Comparison of ENCODE assay signal across 26 cellular contexts in the genomic region with DNA sequence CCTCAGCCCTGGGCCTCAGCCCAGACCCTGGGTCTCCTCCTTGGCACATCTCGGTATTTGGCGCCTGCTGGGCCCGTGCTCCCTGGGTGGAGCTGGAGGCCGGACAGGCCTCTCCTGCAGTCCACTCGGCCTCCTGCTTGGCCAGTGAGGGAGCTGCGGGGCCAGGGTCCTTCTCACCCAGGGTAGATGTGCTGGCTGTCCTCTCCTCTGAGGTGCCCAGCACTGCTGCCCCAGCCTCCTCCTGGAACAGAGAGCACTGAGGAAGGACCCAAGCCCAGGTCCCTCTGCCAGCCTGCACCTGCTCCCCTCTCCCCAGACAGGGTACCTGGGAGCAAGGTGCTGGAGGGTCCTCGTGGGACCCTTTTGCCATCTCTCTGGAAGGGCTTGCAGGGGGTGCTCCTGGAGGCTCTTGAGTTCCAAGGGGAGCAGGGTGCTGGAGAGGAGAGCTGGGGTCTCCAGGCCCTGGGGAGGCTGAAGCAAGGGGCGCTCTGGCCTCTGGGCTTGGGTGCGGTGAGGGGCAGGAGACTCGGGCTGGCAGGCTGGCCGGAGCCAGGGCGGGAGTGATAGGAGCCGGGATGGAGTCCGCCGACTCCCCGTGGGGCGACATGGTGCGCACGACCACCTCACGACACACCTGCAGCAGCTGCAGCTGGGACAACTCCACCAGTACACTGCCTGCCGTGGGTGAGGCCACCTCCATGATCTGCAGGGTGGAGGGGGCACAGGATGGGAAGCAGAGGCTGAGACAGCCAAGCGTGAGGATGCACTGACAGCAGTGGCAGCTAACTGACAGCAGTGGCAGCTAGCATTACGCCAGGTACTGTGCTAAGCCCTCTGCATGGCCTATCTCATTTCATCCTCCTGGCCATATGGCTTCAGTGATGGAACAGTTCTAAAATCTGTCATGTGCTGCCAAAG. TPM values are rescaled to one million over a fixed set of nuclear protein-coding genes. Genes with fewer than 3 reads are reported as not detected.
DNase-seq lines count a peak whose midpoint lies in the region; ATAC-seq, FAIRE-seq and TF ChIP-seq lines count a peak whose summit lies in the region.
"Had no signal": no experiment of that assay in that cellular context is flagged by ENCODE, and none has a peak within 500 bp of the region (broad histone marks: within the 10 kb centered on the region; RNA-seq: fewer than 3 reads in every experiment).

No MANE protein-coding gene starts in this region.

- H3K9me3 ChIP-seq in WERI-Rb-1 (ENCODE audit: severe bottlenecking) (peaks cover 13% of the 10 kb centered on the region), kidney (ENCODE audit: control insufficient read depth in 1 of 2, low read length in 2 of 2) (no peaks in the 10 kb centered on the region), upper lobe of right lung (no peaks in the 10 kb centered on the region)

- H3K4me3 ChIP-seq in WERI-Rb-1 (ENCODE audit: low read depth, low read length) (no peak overlapping the region), kidney (ENCODE audit: low read length in 2 of 2) (no peak overlapping the region), upper lobe of right lung (no peak overlapping the region)

- no peaks in the 10 kb centered on the region for H3K9me3 Mint-ChIP-seq in activated CD4-positive, alpha-beta T cell treated with anti-CD3 and anti-CD28 coated beads, Interleukin-2, amount 10 ng/mL, durations not matched to agents 24 days and 14 days
- H3K9me3 Mint-ChIP-seq in activated CD4-positive, alpha-beta T cell treated with anti-CD3 and anti-CD28 coated beads, Interleukin-2, amount 10 ng/mL, durations not matched to agents 7 days and 5 days: no peaks in the 10 kb centered on the region
- H3K9me3 Mint-ChIP-seq: CD4-positive, CD25-positive, alpha-beta regulatory T cell; dendritic cell treated with granulocyte-macrophage colony-stimulating factor and Interleukin-4, amounts not matched to agents 40 ng/mL and 50 ng/mL, for 4 days; IgD-negative memory B cell; naive thymus-derived CD4-positive, alpha-beta T cell had no signal

- H3K27me3 ChIP-seq in WERI-Rb-1 (ENCODE audit: insufficient read depth, low read depth, severe bottlenecking) (no peaks in the 10 kb centered on the region), upper lobe of right lung (no peaks in the 10 kb centered on the region)

- no peak for ATAC-seq in upper lobe of right lung
- ATAC-seq in GM21381 (IDR thresholded peaks at IDR 0.05; ENCODE audit: unreplicated experiment): no peak
- ATAC-seq in HG03108 (IDR thresholded peaks at IDR 0.05; ENCODE audit: unreplicated experiment): no peak
- ATAC-seq: naive thymus-derived CD4-positive, alpha-beta T cell had no signal

- peak overlapping the region; percentile 30 for H3K27ac ChIP-seq in WERI-Rb-1
- H3K27ac ChIP-seq in kidney (ENCODE audit: low read depth in 2 of 2, low read length in 2 of 2): no peak overlapping the region
- no peak overlapping the region for H3K27ac ChIP-seq in upper lobe of right lung

- H3K36me3 Mint-ChIP-seq in activated CD4-positive, alpha-beta T cell treated with anti-CD3 and anti-CD28 coated beads, Interleukin-2, amount 10 ng/mL, durations not matched to agents 24 days and 14 days (ENCODE audit: low read depth): peaks cover 36% of the 10 kb centered on the region
- peaks cover 7% of the 10 kb centered on the region for H3K36me3 Mint-ChIP-seq in activated CD4-positive, alpha-beta T cell treated with anti-CD3 and anti-CD28 coated beads, Interleukin-2, amount 10 ng/mL, durations not matched to agents 7 days and 5 days (ENCODE audit: low read depth)
- H3K36me3 Mint-ChIP-seq: IgD-negative memory B cell had no signal

- no peaks in the 10 kb centered on the region for H3K4me1 Mint-ChIP-seq in activated CD4-positive, alpha-beta T cell treated with anti-CD3 and anti-CD28 coated beads, Interleukin-2, amount 10 ng/mL, durations not matched to agents 24 days and 14 days
- H3K4me1 Mint-ChIP-seq in activated CD4-positive, alpha-beta T cell treated with anti-CD3 and anti-CD28 coated beads, Interleukin-2, amount 10 ng/mL, durations not matched to agents 7 days and 5 days: no peaks in the 10 kb centered on the region
- H3K4me1 Mint-ChIP-seq: IgD-negative memory B cell had no signal

- H3K36me3 ChIP-seq in WERI-Rb-1: peaks cover 41% of the 10 kb centered on the region
- H3K36me3 ChIP-seq in kidney (ENCODE audit: control insufficient read depth in 1 of 2, insufficient read depth in 2 of 2, low read length in 2 of 2): no peaks in the 10 kb centered on the region
- no peaks in the 10 kb centered on the region for H3K36me3 ChIP-seq in upper lobe of right lung

- H3K27me3 Mint-ChIP-seq in activated CD4-positive, alpha-beta T cell treated with anti-CD3 and anti-CD28 coated beads, Interleukin-2, amount 10 ng/mL, durations not matched to agents 24 days and 14 days: no peaks in the 10 kb centered on the region
- no peaks in the 10 kb centered on the region for H3K27me3 Mint-ChIP-seq in activated CD4-positive, alpha-beta T cell treated with anti-CD3 and anti-CD28 coated beads, Interleukin-2, amount 10 ng/mL, durations not matched to agents 7 days and 5 days
- H3K27me3 Mint-ChIP-seq: activated naive CD8-positive, alpha-beta T cell; CD4-positive, CD25-positive, alpha-beta regulatory T cell; IgD-negative memory B cell; naive thymus-derived CD4-positive, alpha-beta T cell had no signal

- no peaks in the 10 kb centered on the region for H3K4me1 ChIP-seq in kidney (ENCODE audit: control insufficient read depth in 1 of 2, insufficient read depth in 1 of 2, low read depth in 1 of 2, low read length in 2 of 2)
- no peaks in the 10 kb centered on the region for H3K4me1 ChIP-seq in upper lobe of right lung

- DNase-seq in activated CD4-positive, alpha-beta T cell treated with anti-CD3 and anti-CD28 coated beads, Interleukin-2, amount 10 ng/mL, durations not matched to agents 24 days and 14 days: peak; percentile 59
- no peak for DNase-seq in activated CD4-positive, alpha-beta T cell treated with anti-CD3 and anti-CD28 coated beads, Interleukin-2, amount 10 ng/mL, durations not matched to agents 7 days and 5 days
- peak; percentile 52 for DNase-seq in WERI-Rb-1
- DNase-seq in kidney: peak; percentile 70
- peak; percentile 46 for DNase-seq in upper lobe of right lung
- DNase-seq in GM10248 (ENCODE audit: extremely low spot score): no peak
- DNase-seq: activated CD4-positive, alpha-beta T cell treated with anti-CD3 and anti-CD28 coated beads for 48 hours; activated T-cell treated with anti-CD3 and anti-CD28 coated beads, Interleukin-2, amount 50 U/mL, for 48 hours; CD4-positive, CD25-positive, alpha-beta regulatory T cell; DMS79 treated with DMSO at 0.1 percent for 48 hours; mammary epithelial cell; NCI-H1930; NCI-H69; OCI-M1; small intestine; T-helper 9 cell had no signal

- CTCF ChIA-PET in activated CD4-positive, alpha-beta T cell treated with anti-CD3 and anti-CD28 coated beads, Interleukin-2, amount 10 ng/mL, durations not matched to agents 7 days and 5 days (lab: Charles Lee): interaction anchor here (1.2 kb wide), 1 partner anchor 43 kb away, joined by 3 read pairs; no protein-coding TSS in a partner anchor
- CTCF ChIA-PET in GM10248 (lab: Yijun Ruan, JAX): interaction anchor here (0.8 to 1.1 kb wide), 4 partner anchors 9 to 67 kb away, joined by 3 read pairs; no protein-coding TSS in a partner anchor

- no peak for TF ChIP-seq CTCF in WERI-Rb-1 (IDR thresholded peaks at IDR 0.05; ENCODE audit: low read depth, low read length)
- no peak for TF ChIP-seq CTCF in kidney (IDR thresholded peaks at IDR 0.05; ENCODE audit: borderline replicate concordance, extremely low read depth, insufficient read depth)
- TF ChIP-seq CTCF in upper lobe of right lung (IDR thresholded peaks at IDR 0.05): no peak
- TF ChIP-seq CTCF in GM10248 (IDR thresholded peaks at IDR 0.05; ENCODE audit: control extremely low read depth, extremely low read depth, low read depth, missing control alignments): no peak

- no peak overlapping the region for H3K9ac ChIP-seq in kidney (ENCODE audit: low read length in 2 of 2)

- H3K4me3 Mint-ChIP-seq in activated CD4-positive, alpha-beta T cell treated with anti-CD3 and anti-CD28 coated beads, Interleukin-2, amount 10 ng/mL, durations not matched to agents 24 days and 14 days: no peak overlapping the region
- no peak overlapping the region for H3K4me3 Mint-ChIP-seq in activated CD4-positive, alpha-beta T cell treated with anti-CD3 and anti-CD28 coated beads, Interleukin-2, amount 10 ng/mL, durations not matched to agents 7 days and 5 days
- H3K4me3 Mint-ChIP-seq: activated naive CD8-positive, alpha-beta T cell; CD4-positive, CD25-positive, alpha-beta regulatory T cell; dendritic cell treated with granulocyte-macrophage colony-stimulating factor and Interleukin-4, amounts not matched to agents 40 ng/mL and 50 ng/mL, for 4 days; IgD-negative memory B cell; naive thymus-derived CD4-positive, alpha-beta T cell had no signal

- no peak for FAIRE-seq in kidney (lab: Jason Lieb, UNC)
- FAIRE-seq: frontal cortex, small intestine had no signal

- intact Hi-C loops in activated CD4-positive, alpha-beta T cell treated with anti-CD3 and anti-CD28 coated beads, Interleukin-2, amount 10 ng/mL, durations not matched to agents 24 days and 14 days (cut with micrococcal nuclease): no loop called here
- intact Hi-C loops in kidney (cut with DNase I): no loop called here
- intact Hi-C loops in upper lobe of right lung (cut with DNase I): no loop called here

- no peak overlapping the region for H3K27ac Mint-ChIP-seq in activated CD4-positive, alpha-beta T cell treated with anti-CD3 and anti-CD28 coated beads, Interleukin-2, amount 10 ng/mL, durations not matched to agents 24 days and 14 days
- H3K27ac Mint-ChIP-seq in activated CD4-positive, alpha-beta T cell treated with anti-CD3 and anti-CD28 coated beads, Interleukin-2, amount 10 ng/mL, durations not matched to agents 7 days and 5 days: no peak overlapping the region
- H3K27ac Mint-ChIP-seq: activated naive CD8-positive, alpha-beta T cell; CD4-positive, CD25-positive, alpha-beta regulatory T cell; dendritic cell treated with granulocyte-macrophage colony-stimulating factor and Interleukin-4, amounts not matched to agents 40 ng/mL and 50 ng/mL, for 4 days; naive thymus-derived CD4-positive, alpha-beta T cell had no signal

- POLR2A ChIA-PET in activated CD4-positive, alpha-beta T cell treated with anti-CD3 and anti-CD28 coated beads, Interleukin-2, amount 10 ng/mL, durations not matched to agents 7 days and 5 days (lab: Charles Lee): no interaction called here
- POLR2A ChIA-PET in GM10248 (lab: Yijun Ruan, JAX): no interaction called here

RNA-seq across cellular contexts. Expression of gene TSPOAP1, which starts 17.8 kb away (rescaled TPM):
- 22.6 and 23.6 TPM in 2 replicates for total RNA-seq in activated CD4-positive, alpha-beta T cell treated with anti-CD3 and anti-CD28 coated beads, Interleukin-2, amount 10 ng/mL, durations not matched to agents 24 days and 14 days
- 10 to 100 TPM; 44.1 to 57.5 TPM for total RNA-seq in activated CD4-positive, alpha-beta T cell treated with anti-CD3 and anti-CD28 coated beads, Interleukin-2, amount 10 ng/mL, durations not matched to agents 7 days and 5 days
- total RNA-seq in kidney (30.6 TPM), upper lobe of right lung (21.0 TPM)
- polyA plus RNA-seq in kidney (ENCODE audit: insufficient read depth, low read depth, low replicate concordance): 12.5 TPM
- total RNA-seq: SK-MEL-5 had no signal
- polyA plus RNA-seq: mammary epithelial cell had no signal

RNA-seq across cellular contexts. Expression of gene MPO, which starts 30.0 kb away (rescaled TPM):
- total RNA-seq in activated CD4-positive, alpha-beta T cell treated with anti-CD3 and anti-CD28 coated beads, Interleukin-2, amount 10 ng/mL, durations not matched to agents 24 days and 14 days: not detected in 2 replicates
- not detected for total RNA-seq in activated CD4-positive, alpha-beta T cell treated with anti-CD3 and anti-CD28 coated beads, Interleukin-2, amount 10 ng/mL, durations not matched to agents 7 days and 5 days
- total RNA-seq in kidney (0.47 TPM), upper lobe of right lung (0.35 TPM)
- not detected for polyA plus RNA-seq in kidney (ENCODE audit: insufficient read depth, low read depth, low replicate concordance)
- total RNA-seq: A673; CD4-positive, CD25-positive, alpha-beta regulatory T cell; epithelial cell of proximal tubule; mammary epithelial cell; SK-MEL-5 had no signal
- polyA plus RNA-seq: IgD-negative memory B cell; mammary epithelial cell; naive thymus-derived CD4-positive, alpha-beta T cell had no signal

RNA-seq across cellular contexts. Expression of gene SUPT4H1, which starts 41.2 kb away (rescaled TPM):
- 139 and 143 TPM in 2 replicates for total RNA-seq in activated CD4-positive, alpha-beta T cell treated with anti-CD3 and anti-CD28 coated beads, Interleukin-2, amount 10 ng/mL, durations not matched to agents 24 days and 14 days
- 10 to 100 TPM; 66.1 to 69.0 TPM for total RNA-seq in activated CD4-positive, alpha-beta T cell treated with anti-CD3 and anti-CD28 coated beads, Interleukin-2, amount 10 ng/mL, durations not matched to agents 7 days and 5 days
- total RNA-seq in kidney (60.5 TPM), upper lobe of right lung (82.4 TPM)
- 129 TPM for polyA plus RNA-seq in kidney (ENCODE audit: insufficient read depth, low read depth, low replicate concordance)

Comparison
In these comparisons a context has a peak if more than half of its experiments do, and no peak if none do; other contexts are left out.
1. DNase-seq: peak in activated CD4-positive, alpha-beta T cell treated with anti-CD3 and anti-CD28 coated beads, Interleukin-2, amount 10 ng/mL, durations not matched to agents 24 days and 14 days (single experiment), WERI-Rb-1 (single experiment), kidney (single experiment) and upper lobe of right lung (single experiment); none in activated CD4-positive, alpha-beta T cell treated with anti-CD3 and anti-CD28 coated beads, Interleukin-2, amount 10 ng/mL, durations not matched to agents 7 days and 5 days (single experiment) and GM10248 (single experiment).